In the genomic region with DNA sequence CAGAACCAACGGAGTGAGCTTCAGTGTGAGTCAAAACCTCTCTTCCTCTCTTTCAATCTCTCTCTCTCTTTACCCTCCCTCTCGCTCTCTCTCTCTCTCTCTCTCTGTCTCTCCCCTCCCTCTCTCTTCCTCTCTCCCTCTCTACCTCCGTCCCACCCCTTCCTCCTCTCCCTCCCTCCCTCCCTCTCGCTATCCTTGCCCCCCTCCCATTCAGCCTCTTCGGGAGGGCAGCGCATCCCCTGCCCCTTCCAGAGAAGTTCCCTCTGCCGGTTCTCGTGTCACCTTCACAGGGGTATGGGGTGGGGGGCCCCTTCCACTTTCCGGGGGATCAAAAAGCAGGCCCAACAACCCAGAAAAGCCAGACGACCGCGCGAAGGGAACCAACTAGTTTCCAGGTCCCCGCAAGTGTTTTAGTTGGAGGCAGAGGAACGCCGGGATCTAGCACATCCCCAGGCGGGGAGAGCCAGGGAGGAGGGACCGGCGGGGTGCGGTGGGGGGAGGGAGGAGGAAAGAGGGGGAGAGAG, we compare ENCODE assay signal across 1 cellular context.
A peak's percentile ranks its signal among the peaks of the same experiment; 100 is the strongest.
TF ChIP-seq lines count a peak whose summit lies in the region.

No MANE protein-coding gene starts in this region.

TF ChIP-seq in H1, 55 proteins besides CTCF, POLR2A, EP300 and RAD21:
- peak; percentile 83 for TF ChIP-seq ASH2L (IDR thresholded peaks at IDR 0.05; ENCODE audit: low read length)
- no peak for TF ChIP-seq PHF8 (conservative IDR thresholded peaks at IDR 0.05; ENCODE audit: low read depth, low read length)
- no peak for TF ChIP-seq NRF1 (IDR thresholded peaks at IDR 0.05; ENCODE audit: low read depth, low read length)
- peak; percentile 80 for TF ChIP-seq EGR1 (IDR thresholded peaks at IDR 0.05; ENCODE audit: borderline replicate concordance, low read depth, low read length)
- no peak for TF ChIP-seq CHD2 (IDR thresholded peaks at IDR 0.05; ENCODE audit: low read length)
- TF ChIP-seq JUN (IDR thresholded peaks at IDR 0.05; ENCODE audit: low read depth, low read length): no peak
- 0 out of 4 replicates have a peak, but pooled peaks of 1 of the 2 experiments have one; percentile 66 for TF ChIP-seq SIN3A (conservative IDR thresholded peaks at IDR 0.05 in 1 of 2, IDR thresholded peaks at IDR 0.05 in 1 of 2; ENCODE audit: low read depth in 1 of 2, low read length in 2 of 2)
- TF ChIP-seq, protein P1, sequence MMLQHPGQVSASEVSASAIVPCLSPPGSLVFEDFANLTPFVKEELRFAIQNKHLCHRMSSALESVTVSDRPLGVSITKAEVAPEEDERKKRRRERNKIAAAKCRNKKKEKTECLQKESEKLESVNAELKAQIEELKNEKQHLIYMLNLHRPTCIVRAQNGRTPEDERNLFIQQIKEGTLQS (IDR thresholded peaks at IDR 0.05; ENCODE audit: insufficient read depth, low read depth, low read length): no peak
- no peak for TF ChIP-seq TCF12 (IDR thresholded peaks at IDR 0.05; ENCODE audit: low read depth, low read length)
- no peak for TF ChIP-seq RFX5 (IDR thresholded peaks at IDR 0.05; ENCODE audit: borderline replicate concordance, low read depth, low read length)
- peak; percentile 75 for TF ChIP-seq KDM4A (IDR thresholded peaks at IDR 0.05; ENCODE audit: low read depth, low read length, severe bottlenecking)
- TF ChIP-seq, protein P2, sequence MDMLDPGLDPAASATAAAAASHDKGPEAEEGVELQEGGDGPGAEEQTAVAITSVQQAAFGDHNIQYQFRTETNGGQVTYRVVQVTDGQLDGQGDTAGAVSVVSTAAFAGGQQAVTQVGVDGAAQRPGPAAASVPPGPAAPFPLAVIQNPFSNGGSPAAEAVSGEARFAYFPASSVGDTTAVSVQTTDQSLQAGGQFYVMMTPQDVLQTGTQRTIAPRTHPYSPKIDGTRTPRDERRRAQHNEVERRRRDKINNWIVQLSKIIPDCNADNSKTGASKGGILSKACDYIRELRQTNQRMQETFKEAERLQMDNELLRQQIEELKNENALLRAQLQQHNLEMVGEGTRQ (IDR thresholded peaks at IDR 0.05; ENCODE audit: low read length): no peak
- TF ChIP-seq GTF2F1 (IDR thresholded peaks at IDR 0.05; ENCODE audit: borderline replicate concordance, low read depth, low read length): no peak
- TF ChIP-seq TEAD4 (IDR thresholded peaks at IDR 0.05; ENCODE audit: low read depth, low read length): no peak
- no peak for TF ChIP-seq CEBPB (IDR thresholded peaks at IDR 0.05; ENCODE audit: low read depth, low read length)
- TF ChIP-seq, protein P3, sequence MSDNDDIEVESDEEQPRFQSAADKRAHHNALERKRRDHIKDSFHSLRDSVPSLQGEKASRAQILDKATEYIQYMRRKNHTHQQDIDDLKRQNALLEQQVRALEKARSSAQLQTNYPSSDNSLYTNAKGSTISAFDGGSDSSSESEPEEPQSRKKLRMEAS (IDR thresholded peaks at IDR 0.05): no peak
- no peak for TF ChIP-seq SP1 (IDR thresholded peaks at IDR 0.05; ENCODE audit: low read depth, low read length)
- TF ChIP-seq, protein P4, sequence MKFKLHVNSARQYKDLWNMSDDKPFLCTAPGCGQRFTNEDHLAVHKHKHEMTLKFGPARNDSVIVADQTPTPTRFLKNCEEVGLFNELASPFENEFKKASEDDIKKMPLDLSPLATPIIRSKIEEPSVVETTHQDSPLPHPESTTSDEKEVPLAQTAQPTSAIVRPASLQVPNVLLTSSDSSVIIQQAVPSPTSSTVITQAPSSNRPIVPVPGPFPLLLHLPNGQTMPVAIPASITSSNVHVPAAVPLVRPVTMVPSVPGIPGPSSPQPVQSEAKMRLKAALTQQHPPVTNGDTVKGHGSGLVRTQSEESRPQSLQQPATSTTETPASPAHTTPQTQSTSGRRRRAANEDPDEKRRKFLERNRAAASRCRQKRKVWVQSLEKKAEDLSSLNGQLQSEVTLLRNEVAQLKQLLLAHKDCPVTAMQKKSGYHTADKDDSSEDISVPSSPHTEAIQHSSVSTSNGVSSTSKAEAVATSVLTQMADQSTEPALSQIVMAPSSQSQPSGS (IDR thresholded peaks at IDR 0.05; ENCODE audit: low read length): no peak
- no peak for TF ChIP-seq CHD7 (IDR thresholded peaks at IDR 0.05; ENCODE audit: insufficient replicate concordance, low read length)
- no peak for TF ChIP-seq CTBP2 (IDR thresholded peaks at IDR 0.05; ENCODE audit: borderline replicate concordance, insufficient read depth, insufficient read length, low read length)
- TF ChIP-seq HDAC2 (IDR thresholded peaks at IDR 0.05; ENCODE audit: borderline replicate concordance in 1 of 2, low read depth in 2 of 2, low read length in 2 of 2): 0 out of 4 replicates have a peak, but pooled peaks have one; percentile 0 to 6
- TF ChIP-seq SUZ12 (IDR thresholded peaks at IDR 0.05; ENCODE audit: low read length): 0 out of 2 replicates have a peak, but pooled peaks have one; percentile 1
- no peak for TF ChIP-seq MAFK (IDR thresholded peaks at IDR 0.05; ENCODE audit: low read depth, low read length)
